2 cellular contexts compared by ENCODE assay signal in genomic region chr3:177836671-177837070, GRCh38.
TF ChIP-seq lines count a peak whose summit lies in the region.

No MANE protein-coding gene starts in this region.

TF ChIP-seq in SK-N-SH, 30 proteins besides CTCF, POLR2A, EP300 and RAD21 (continued from another document):
- TF ChIP-seq NFIC (IDR thresholded peaks at IDR 0.05; ENCODE audit: borderline replicate concordance), result no peak
- TF ChIP-seq TCF12 (IDR thresholded peaks at IDR 0.05), result no peak
- TF ChIP-seq, protein P1, sequence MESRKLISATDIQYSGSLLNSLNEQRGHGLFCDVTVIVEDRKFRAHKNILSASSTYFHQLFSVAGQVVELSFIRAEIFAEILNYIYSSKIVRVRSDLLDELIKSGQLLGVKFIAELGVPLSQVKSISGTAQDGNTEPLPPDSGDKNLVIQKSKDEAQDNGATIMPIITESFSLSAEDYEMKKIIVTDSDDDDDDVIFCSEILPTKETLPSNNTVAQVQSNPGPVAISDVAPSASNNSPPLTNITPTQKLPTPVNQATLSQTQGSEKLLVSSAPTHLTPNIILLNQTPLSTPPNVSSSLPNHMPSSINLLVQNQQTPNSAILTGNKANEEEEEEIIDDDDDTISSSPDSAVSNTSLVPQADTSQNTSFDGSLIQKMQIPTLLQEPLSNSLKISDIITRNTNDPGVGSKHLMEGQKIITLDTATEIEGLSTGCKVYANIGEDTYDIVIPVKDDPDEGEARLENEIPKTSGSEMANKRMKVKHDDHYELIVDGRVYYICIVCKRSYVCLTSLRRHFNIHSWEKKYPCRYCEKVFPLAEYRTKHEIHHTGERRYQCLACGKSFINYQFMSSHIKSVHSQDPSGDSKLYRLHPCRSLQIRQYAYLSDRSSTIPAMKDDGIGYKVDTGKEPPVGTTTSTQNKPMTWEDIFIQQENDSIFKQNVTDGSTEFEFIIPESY (IDR thresholded peaks at IDR 0.05; ENCODE audit: borderline replicate concordance, low read depth), result no peak
- TF ChIP-seq TEAD4 (IDR thresholded peaks at IDR 0.05; ENCODE audit: borderline replicate concordance, insufficient read depth), result no peak

TF ChIP-seq in SK-N-SH treated with all-trans-retinoic acid at 6 μM for 48 hours, 23 proteins besides CTCF, POLR2A, EP300 and RAD21 (continued from another document):
- TF ChIP-seq, protein P2, sequence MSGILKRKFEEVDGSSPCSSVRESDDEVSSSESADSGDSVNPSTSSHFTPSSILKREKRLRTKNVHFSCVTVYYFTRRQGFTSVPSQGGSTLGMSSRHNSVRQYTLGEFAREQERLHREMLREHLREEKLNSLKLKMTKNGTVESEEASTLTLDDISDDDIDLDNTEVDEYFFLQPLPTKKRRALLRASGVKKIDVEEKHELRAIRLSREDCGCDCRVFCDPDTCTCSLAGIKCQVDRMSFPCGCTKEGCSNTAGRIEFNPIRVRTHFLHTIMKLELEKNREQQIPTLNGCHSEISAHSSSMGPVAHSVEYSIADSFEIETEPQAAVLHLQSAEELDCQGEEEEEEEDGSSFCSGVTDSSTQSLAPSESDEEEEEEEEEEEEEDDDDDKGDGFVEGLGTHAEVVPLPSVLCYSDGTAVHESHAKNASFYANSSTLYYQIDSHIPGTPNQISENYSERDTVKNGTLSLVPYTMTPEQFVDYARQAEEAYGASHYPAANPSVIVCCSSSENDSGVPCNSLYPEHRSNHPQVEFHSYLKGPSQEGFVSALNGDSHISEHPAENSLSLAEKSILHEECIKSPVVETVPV (CRISPR knock-in tag; IDR thresholded peaks at IDR 0.05), result no peak
- TF ChIP-seq ZFP3 (CRISPR knock-in tag; IDR thresholded peaks at IDR 0.05), result no peak
- TF ChIP-seq TOX (CRISPR knock-in tag; IDR thresholded peaks at IDR 0.05; ENCODE audit: borderline replicate concordance), result no peak
- TF ChIP-seq SNAI2 (CRISPR knock-in tag; IDR thresholded peaks at IDR 0.05), result no peak
